In the genomic region with DNA sequence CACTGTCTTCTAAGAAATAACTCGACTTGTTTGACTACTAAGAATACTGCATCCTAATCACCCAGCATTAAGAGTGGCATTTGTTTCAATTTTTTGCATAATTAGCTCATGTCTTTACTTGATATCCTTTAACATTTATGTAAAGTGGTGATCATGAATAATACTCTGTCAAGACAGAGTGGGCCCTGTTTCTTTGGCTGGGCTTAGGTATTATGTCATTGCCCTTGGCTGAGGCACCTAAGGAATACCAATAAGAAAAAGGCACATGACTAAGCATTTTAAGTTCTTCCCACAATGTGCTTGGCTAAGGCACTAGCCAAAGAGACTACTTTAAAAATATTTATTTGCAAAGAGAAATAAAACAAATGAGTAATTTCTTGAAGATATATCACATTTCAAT, we compare ENCODE assay signal across 1 cellular context.
TF ChIP-seq lines count a peak whose summit lies in the region.

No MANE protein-coding gene starts in this region.

TF ChIP-seq in GM23338, 12 proteins besides CTCF, POLR2A, EP300 and RAD21 (continued from another document):
- TF ChIP-seq, protein P1, sequence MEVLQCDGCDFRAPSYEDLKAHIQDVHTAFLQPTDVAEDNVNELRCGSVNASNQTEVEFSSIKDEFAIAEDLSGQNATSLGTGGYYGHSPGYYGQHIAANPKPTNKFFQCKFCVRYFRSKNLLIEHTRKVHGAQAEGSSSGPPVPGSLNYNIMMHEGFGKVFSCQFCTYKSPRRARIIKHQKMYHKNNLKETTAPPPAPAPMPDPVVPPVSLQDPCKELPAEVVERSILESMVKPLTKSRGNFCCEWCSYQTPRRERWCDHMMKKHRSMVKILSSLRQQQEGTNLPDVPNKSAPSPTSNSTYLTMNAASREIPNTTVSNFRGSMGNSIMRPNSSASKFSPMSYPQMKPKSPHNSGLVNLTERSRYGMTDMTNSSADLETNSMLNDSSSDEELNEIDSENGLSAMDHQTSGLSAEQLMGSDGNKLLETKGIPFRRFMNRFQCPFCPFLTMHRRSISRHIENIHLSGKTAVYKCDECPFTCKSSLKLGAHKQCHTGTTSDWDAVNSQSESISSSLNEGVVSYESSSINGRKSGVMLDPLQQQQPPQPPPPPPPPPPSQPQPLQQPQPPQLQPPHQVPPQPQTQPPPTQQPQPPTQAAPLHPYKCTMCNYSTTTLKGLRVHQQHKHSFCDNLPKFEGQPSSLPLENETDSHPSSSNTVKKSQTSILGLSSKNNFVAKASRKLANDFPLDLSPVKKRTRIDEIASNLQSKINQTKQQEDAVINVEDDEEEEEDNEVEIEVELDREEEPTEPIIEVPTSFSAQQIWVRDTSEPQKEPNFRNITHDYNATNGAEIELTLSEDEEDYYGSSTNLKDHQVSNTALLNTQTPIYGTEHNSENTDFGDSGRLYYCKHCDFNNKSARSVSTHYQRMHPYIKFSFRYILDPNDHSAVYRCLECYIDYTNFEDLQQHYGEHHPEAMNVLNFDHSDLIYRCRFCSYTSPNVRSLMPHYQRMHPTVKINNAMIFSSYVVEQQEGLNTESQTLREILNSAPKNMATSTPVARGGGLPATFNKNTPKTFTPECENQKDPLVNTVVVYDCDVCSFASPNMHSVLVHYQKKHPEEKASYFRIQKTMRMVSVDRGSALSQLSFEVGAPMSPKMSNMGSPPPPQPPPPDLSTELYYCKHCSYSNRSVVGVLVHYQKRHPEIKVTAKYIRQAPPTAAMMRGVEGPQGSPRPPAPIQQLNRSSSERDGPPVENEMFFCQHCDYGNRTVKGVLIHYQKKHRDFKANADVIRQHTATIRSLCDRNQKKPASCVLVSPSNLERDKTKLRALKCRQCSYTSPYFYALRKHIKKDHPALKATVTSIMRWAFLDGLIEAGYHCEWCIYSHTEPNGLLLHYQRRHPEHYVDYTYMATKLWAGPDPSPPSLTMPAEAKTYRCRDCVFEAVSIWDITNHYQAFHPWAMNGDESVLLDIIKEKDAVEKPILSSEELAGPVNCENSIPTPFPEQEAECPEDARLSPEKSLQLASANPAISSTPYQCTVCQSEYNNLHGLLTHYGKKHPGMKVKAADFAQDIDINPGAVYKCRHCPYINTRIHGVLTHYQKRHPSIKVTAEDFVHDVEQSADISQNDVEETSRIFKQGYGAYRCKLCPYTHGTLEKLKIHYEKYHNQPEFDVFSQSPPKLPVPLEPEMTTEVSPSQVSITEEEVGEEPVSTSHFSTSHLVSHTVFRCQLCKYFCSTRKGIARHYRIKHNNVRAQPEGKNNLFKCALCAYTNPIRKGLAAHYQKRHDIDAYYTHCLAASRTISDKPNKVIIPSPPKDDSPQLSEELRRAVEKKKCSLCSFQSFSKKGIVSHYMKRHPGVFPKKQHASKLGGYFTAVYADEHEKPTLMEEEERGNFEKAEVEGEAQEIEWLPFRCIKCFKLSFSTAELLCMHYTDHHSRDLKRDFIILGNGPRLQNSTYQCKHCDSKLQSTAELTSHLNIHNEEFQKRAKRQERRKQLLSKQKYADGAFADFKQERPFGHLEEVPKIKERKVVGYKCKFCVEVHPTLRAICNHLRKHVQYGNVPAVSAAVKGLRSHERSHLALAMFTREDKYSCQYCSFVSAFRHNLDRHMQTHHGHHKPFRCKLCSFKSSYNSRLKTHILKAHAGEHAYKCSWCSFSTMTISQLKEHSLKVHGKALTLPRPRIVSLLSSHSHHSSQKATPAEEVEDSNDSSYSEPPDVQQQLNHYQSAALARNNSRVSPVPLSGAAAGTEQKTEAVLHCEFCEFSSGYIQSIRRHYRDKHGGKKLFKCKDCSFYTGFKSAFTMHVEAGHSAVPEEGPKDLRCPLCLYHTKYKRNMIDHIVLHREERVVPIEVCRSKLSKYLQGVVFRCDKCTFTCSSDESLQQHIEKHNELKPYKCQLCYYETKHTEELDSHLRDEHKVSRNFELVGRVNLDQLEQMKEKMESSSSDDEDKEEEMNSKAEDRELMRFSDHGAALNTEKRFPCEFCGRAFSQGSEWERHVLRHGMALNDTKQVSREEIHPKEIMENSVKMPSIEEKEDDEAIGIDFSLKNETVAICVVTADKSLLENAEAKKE (CRISPR knock-in tag; IDR thresholded peaks at IDR 0.05) = no peak
- TF ChIP-seq CREB1 (CRISPR knock-in tag; IDR thresholded peaks at IDR 0.05; ENCODE audit: low read depth) (no peak), EZH2 (IDR thresholded peaks at IDR 0.05; ENCODE audit: low read depth, unreplicated experiment) (no peak), POLR2AphosphoS5 (IDR thresholded peaks at IDR 0.05; ENCODE audit: low read depth) (no peak), NANOG (IDR thresholded peaks at IDR 0.05; ENCODE audit: borderline replicate concordance) (no peak)
- TF ChIP-seq, protein P2, sequence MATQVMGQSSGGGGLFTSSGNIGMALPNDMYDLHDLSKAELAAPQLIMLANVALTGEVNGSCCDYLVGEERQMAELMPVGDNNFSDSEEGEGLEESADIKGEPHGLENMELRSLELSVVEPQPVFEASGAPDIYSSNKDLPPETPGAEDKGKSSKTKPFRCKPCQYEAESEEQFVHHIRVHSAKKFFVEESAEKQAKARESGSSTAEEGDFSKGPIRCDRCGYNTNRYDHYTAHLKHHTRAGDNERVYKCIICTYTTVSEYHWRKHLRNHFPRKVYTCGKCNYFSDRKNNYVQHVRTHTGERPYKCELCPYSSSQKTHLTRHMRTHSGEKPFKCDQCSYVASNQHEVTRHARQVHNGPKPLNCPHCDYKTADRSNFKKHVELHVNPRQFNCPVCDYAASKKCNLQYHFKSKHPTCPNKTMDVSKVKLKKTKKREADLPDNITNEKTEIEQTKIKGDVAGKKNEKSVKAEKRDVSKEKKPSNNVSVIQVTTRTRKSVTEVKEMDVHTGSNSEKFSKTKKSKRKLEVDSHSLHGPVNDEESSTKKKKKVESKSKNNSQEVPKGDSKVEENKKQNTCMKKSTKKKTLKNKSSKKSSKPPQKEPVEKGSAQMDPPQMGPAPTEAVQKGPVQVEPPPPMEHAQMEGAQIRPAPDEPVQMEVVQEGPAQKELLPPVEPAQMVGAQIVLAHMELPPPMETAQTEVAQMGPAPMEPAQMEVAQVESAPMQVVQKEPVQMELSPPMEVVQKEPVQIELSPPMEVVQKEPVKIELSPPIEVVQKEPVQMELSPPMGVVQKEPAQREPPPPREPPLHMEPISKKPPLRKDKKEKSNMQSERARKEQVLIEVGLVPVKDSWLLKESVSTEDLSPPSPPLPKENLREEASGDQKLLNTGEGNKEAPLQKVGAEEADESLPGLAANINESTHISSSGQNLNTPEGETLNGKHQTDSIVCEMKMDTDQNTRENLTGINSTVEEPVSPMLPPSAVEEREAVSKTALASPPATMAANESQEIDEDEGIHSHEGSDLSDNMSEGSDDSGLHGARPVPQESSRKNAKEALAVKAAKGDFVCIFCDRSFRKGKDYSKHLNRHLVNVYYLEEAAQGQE (IDR thresholded peaks at IDR 0.05; ENCODE audit: unreplicated experiment) = no peak
- TF ChIP-seq, protein P3, sequence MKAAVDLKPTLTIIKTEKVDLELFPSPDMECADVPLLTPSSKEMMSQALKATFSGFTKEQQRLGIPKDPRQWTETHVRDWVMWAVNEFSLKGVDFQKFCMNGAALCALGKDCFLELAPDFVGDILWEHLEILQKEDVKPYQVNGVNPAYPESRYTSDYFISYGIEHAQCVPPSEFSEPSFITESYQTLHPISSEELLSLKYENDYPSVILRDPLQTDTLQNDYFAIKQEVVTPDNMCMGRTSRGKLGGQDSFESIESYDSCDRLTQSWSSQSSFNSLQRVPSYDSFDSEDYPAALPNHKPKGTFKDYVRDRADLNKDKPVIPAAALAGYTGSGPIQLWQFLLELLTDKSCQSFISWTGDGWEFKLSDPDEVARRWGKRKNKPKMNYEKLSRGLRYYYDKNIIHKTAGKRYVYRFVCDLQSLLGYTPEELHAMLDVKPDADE (IDR thresholded peaks at IDR 0.05) = no peak
